Comparison of ENCODE assay signal across 23 cellular contexts in genomic region chr12:105524961-105525360, GRCh38.
"Had no signal": no experiment of that assay in that cellular context is flagged by ENCODE, and none has a peak within 500 bp of the region (broad histone marks: within the 10 kb centered on the region; RNA-seq: fewer than 3 reads in every experiment).

No MANE protein-coding gene starts in this region.

- H3K4me3 ChIP-seq: left lung, lower lobe of right lung, ovary, right atrium auricular region, right lobe of liver, smooth muscle cell, stomach, testis, thyroid gland, transverse colon, upper lobe of left lung, vagina had no signal

- H3K36me3 ChIP-seq: left lung, lower lobe of right lung, ovary, right atrium auricular region, right lobe of liver, stomach, thyroid gland, transverse colon, upper lobe of left lung, vagina had no signal

- H3K4me1 ChIP-seq: right lobe of liver had no signal

- FAIRE-seq: keratinocyte had no signal

- H3K27me3 ChIP-seq: left lung, ovary, right atrium auricular region, testis, thyroid gland, transverse colon, upper lobe of left lung, vagina had no signal

- ATAC-seq: left colon; left lung; lower lobe of right lung; right lobe of liver; stimulated activated naive B cell treated with anti-CD40 and anti-IgM and Interleukin-4, amounts not matched to agents 10 μg/mL and 1 μg/mL and 100 μg/mL, for 72 hours; stimulated activated naive CD8-positive, alpha-beta T cell treated with anti-CD3 and anti-CD28 coated beads, Interleukin-15, Interleukin-2, amounts not matched to agents 100 U/mL and 50 U/mL, for 24 hours had no signal

- H3K4me3 Mint-ChIP-seq: naive B cell; natural killer cell; stimulated activated naive B cell treated with anti-CD40 and anti-IgM and Interleukin-4, amounts not matched to agents 10 μg/mL and 1 μg/mL and 100 μg/mL, for 72 hours had no signal

- H3K36me3 Mint-ChIP-seq: naive B cell; natural killer cell; stimulated activated naive B cell treated with anti-CD40 and anti-IgM and Interleukin-4, amounts not matched to agents 10 μg/mL and 1 μg/mL and 100 μg/mL, for 72 hours had no signal

- H3K27ac Mint-ChIP-seq: naive B cell; natural killer cell; progenitor cell of endocrine pancreas; stimulated activated naive B cell treated with anti-CD40 and anti-IgM and Interleukin-4, amounts not matched to agents 10 μg/mL and 1 μg/mL and 100 μg/mL, for 72 hours had no signal

- H3K4me2 ChIP-seq: smooth muscle cell had no signal

- H3K4me1 Mint-ChIP-seq: naive B cell; natural killer cell; stimulated activated naive B cell treated with anti-CD40 and anti-IgM and Interleukin-4, amounts not matched to agents 10 μg/mL and 1 μg/mL and 100 μg/mL, for 72 hours had no signal

- H3K27ac ChIP-seq: left lung, lower lobe of right lung, ovary, right lobe of liver, stomach, testis, thyroid gland, transverse colon, upper lobe of left lung, vagina had no signal

- H3K27me3 Mint-ChIP-seq: progenitor cell of endocrine pancreas had no signal

- H3K9me3 Mint-ChIP-seq: natural killer cell; stimulated activated naive B cell treated with anti-CD40 and anti-IgM and Interleukin-4, amounts not matched to agents 10 μg/mL and 1 μg/mL and 100 μg/mL, for 72 hours had no signal

- DNase-seq: left colon; left lung; lower lobe of right lung; mammary epithelial cell; mesenchymal stem cell; naive B cell; natural killer cell; ovary; right lobe of liver; stimulated activated CD4-positive, alpha-beta T cell treated with anti-CD3 and anti-CD28 coated beads, Interleukin-2, amount 100 ng/mL, for 24 hours; stimulated activated CD4-positive, alpha-beta T cell treated with anti-CD3 and anti-CD28 coated beads, Interleukin-4, amount 100 ng/mL, for 1 hour; stimulated activated naive B cell treated with anti-CD40 and anti-IgM and Interleukin-4, amounts not matched to agents 10 μg/mL and 1 μg/mL and 100 μg/mL, for 72 hours; stimulated activated naive CD8-positive, alpha-beta T cell treated with anti-CD3 and anti-CD28 coated beads, Interleukin-15, Interleukin-2, amounts not matched to agents 100 U/mL and 50 U/mL, for 24 hours; stomach; testis; thyroid gland; transverse colon; upper lobe of left lung had no signal

- H3K9me3 ChIP-seq: left lung, lower lobe of right lung, ovary, right atrium auricular region, right lobe of liver, stomach, testis, thyroid gland, transverse colon, upper lobe of left lung, vagina had no signal
